Comparison of ENCODE assay signal across 11 cellular contexts in the genomic region with DNA sequence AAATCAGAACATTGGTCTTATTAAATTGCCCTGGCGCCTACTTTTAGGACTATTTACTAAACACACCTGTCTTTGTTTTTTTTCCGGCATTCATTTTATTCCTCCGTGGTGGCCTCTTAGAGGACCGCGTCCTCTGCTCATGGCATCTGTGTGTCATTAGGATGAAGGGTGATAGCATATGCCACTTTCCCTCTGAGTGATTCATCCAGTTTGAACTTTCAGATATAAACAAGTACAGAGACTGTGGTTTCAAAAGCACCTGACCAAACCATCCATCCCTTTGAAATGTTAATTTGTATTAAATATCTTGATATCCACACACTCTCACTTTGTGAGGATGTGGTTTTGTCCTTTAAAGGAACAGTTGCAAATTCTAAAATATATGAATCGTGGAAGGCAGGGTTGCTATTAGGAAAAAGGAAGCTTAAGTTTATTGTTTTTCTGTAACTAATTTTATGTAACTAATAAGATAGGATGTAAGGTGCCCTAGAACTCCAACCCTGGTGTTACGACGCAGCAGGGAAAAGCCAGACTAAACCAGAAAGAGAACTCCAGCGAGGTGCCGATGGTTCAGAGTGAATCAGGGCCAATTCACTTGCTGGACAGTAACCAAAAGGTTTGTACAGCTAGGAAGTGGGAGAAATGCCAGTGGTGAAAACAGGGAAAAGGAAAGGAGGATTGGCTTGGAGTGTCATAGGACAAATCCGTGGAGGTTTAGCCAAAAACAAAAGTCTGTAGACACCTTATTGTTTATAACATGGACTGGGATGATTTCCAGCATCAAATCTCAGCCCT.
A peak's percentile ranks its signal among the peaks of the same experiment; 100 is the strongest.
DNase-seq lines count a peak whose midpoint lies in the region; ATAC-seq and TF ChIP-seq lines count a peak whose summit lies in the region.
"Had no signal": no experiment of that assay in that cellular context is flagged by ENCODE, and none has a peak within 500 bp of the region (broad histone marks: within the 10 kb centered on the region; RNA-seq: fewer than 3 reads in every experiment).

No MANE protein-coding gene starts in this region.

- no peaks in the 10 kb centered on the region for H3K9me3 ChIP-seq in gastrocnemius medialis

- H3K36me3 ChIP-seq in gastrocnemius medialis: no peaks in the 10 kb centered on the region

- no peak for TF ChIP-seq CTCF in gastrocnemius medialis (IDR thresholded peaks at IDR 0.05 in 4 of 5, conservative IDR thresholded peaks at IDR 0.05 in 1 of 5)

- intact Hi-C loops in gastrocnemius medialis (cut with DNase I; ENCODE audit: low total_unique reads): no loop called here

- H3K27me3 Mint-ChIP-seq in effector memory CD8-positive, alpha-beta T cell: no peaks in the 10 kb centered on the region
- H3K27me3 Mint-ChIP-seq: activated naive CD4-positive, alpha-beta T cell treated with anti-CD3 and anti-CD28 coated beads, Interleukin-2, amount 50 U/mL, for 24 hours had no signal

- in situ Hi-C loops in gastrocnemius medialis (cut with MboI; ENCODE audit: low sequenced_read_pairs in 4 of 4): no loop called here

- no peak overlapping the region for H3K4me3 ChIP-seq in gastrocnemius medialis

- DNase-seq in NCI-H1092 treated with DMSO at 0.1 percent for 48 hours (lab: John Stamatoyannopoulos, UW) (peak; percentile 22), NCI-H1092 (lab: John Stamatoyannopoulos, UW) (no peak), NCI-H524 treated with DMSO at 0.1 percent for 48 hours (lab: John Stamatoyannopoulos, UW) (peak; percentile 51), gastrocnemius medialis (no peak), ureter (ENCODE audit: low spot score) (no peak), Kasumi-1 (lab: John Stamatoyannopoulos, UW) (no peak), SK-N-DZ (ENCODE audit: low spot score) (no peak)
- DNase-seq in effector memory CD8-positive, alpha-beta T cell: no peak
- DNase-seq: occipital lobe had no signal

- H3K27ac ChIP-seq in gastrocnemius medialis: peak overlapping the region in 3 of 4 donors; percentile 56 to 77 (median 71)
- H3K27ac ChIP-seq: KMS-11 had no signal

- H3K4me1 ChIP-seq in gastrocnemius medialis: peaks cover 6 to 20% of the 10 kb centered on the region in 2 donors

- no peaks in the 10 kb centered on the region for H3K27me3 ChIP-seq in gastrocnemius medialis

- peak in 1 of 2 donors; percentile 63 for TF ChIP-seq POLR2A in gastrocnemius medialis (IDR thresholded peaks at IDR 0.05)

- H3K36me3 Mint-ChIP-seq in effector memory CD8-positive, alpha-beta T cell (ENCODE audit: insufficient read depth): peaks cover 12% of the 10 kb centered on the region

- no peak overlapping the region for H3K27ac Mint-ChIP-seq in effector memory CD8-positive, alpha-beta T cell
- H3K27ac Mint-ChIP-seq: activated naive CD4-positive, alpha-beta T cell treated with anti-CD3 and anti-CD28 coated beads, Interleukin-2, amount 50 U/mL, for 24 hours had no signal

- H3K9me3 Mint-ChIP-seq in effector memory CD8-positive, alpha-beta T cell: no peaks in the 10 kb centered on the region
- H3K9me3 Mint-ChIP-seq: activated naive CD4-positive, alpha-beta T cell treated with anti-CD3 and anti-CD28 coated beads, Interleukin-2, amount 50 U/mL, for 24 hours had no signal

- peak; percentile 42 for ATAC-seq in effector memory CD8-positive, alpha-beta T cell (replicated peaks)
- peak; percentile 93 to 95 for ATAC-seq in gastrocnemius medialis

- H3K4me1 Mint-ChIP-seq in effector memory CD8-positive, alpha-beta T cell (ENCODE audit: low read depth in 2 of 2): peaks cover 8 to 9% of the 10 kb centered on the region in 2 donors

- H3K4me3 Mint-ChIP-seq in effector memory CD8-positive, alpha-beta T cell: peak overlapping the region in 1 of 2 donors; percentile 40
- H3K4me3 Mint-ChIP-seq: activated naive CD4-positive, alpha-beta T cell treated with anti-CD3 and anti-CD28 coated beads, Interleukin-2, amount 50 U/mL, for 24 hours had no signal

Comparison
In these comparisons a context has a peak if more than half of its experiments do, and no peak if none do; other contexts are left out.
1. DNase-seq: peak in NCI-H1092 treated with DMSO at 0.1 percent for 48 hours (single experiment) and NCI-H524 treated with DMSO at 0.1 percent for 48 hours (single experiment); none in NCI-H1092 (single experiment), effector memory CD8-positive, alpha-beta T cell (0 of 3), gastrocnemius medialis (0 of 2), ureter (single experiment), Kasumi-1 (0 of 2) and SK-N-DZ (single experiment).